In the genomic region with DNA sequence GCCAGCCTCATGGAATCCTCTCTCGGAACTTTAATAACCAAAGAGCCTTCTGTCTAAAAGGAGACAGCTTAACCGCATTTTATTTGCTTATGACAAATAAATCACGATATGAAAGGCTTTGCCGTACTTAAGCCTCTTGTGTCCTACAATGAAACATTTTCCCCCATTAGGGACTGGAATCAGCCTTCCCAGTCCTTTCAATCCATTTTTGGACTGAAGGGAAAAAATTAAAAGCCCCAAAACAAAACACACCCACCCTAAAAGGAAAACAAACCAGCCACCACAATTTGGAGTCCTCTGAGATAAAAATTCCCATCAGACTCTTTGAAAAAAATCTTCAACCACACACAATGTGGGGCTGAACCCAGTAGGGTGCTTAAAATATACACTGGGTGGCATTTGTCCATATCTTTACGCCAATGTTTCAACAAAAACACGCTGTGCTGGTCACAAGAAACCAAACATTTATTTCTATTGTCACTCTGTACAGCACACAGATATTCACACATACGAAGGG, we compare ENCODE assay signal across 13 cellular contexts. TPM values are rescaled to one million over a fixed set of nuclear protein-coding genes. Genes with fewer than 3 reads are reported as not detected.
DNase-seq lines count a peak whose midpoint lies in the region; ATAC-seq and TF ChIP-seq lines count a peak whose summit lies in the region.
"Had no signal": no experiment of that assay in that cellular context is flagged by ENCODE, and none has a peak within 500 bp of the region (broad histone marks: within the 10 kb centered on the region; RNA-seq: fewer than 3 reads in every experiment).

No MANE protein-coding gene starts in this region.

- peaks cover 28% of the 10 kb centered on the region for H3K4me1 ChIP-seq in HAP-1
- H3K4me1 ChIP-seq in muscle layer of duodenum (ENCODE audit: control insufficient read depth in 1 of 2, insufficient read depth in 2 of 2, low read length in 2 of 2) = peaks cover 5 to 37% of the 10 kb centered on the region in 2 donors
- peaks cover 0 to 41% (median 7%) of the 10 kb centered on the region in 9 donors for H3K4me1 ChIP-seq in heart right ventricle

- H3K36me3 ChIP-seq in HAP-1 (replicated peaks) = no peaks in the 10 kb centered on the region
- H3K36me3 ChIP-seq in muscle layer of duodenum (ENCODE audit: control insufficient read depth in 1 of 2, insufficient read depth in 2 of 2, low read length in 2 of 2) = no peaks in the 10 kb centered on the region
- H3K36me3 ChIP-seq in heart right ventricle = no peaks in the 10 kb centered on the region
- H3K36me3 ChIP-seq: right atrium auricular region had no signal

- TF ChIP-seq CTCF in heart right ventricle (IDR thresholded peaks at IDR 0.05) = no peak

- intact Hi-C loops in activated T-helper 1 cell treated with anti-CD3 and anti-CD28 coated beads, Interleukin-12 subunit alpha, Interleukin-12 subunit beta, Interleukin-2, Interleukin-4 antibody, amounts not matched to agents 30 ng/mL and 10 ng/mL and 1 ng/mL, durations not matched to agents 14 hours and 24 hours and 36 hours (cut with micrococcal nuclease) = no loop called here
- intact Hi-C loops in heart right ventricle (cut with DNase I) = loop anchor here in 2 of 10 donors (5.0 kb wide), 1 partner anchor 33 kb away; no protein-coding TSS in a partner anchor

- no peaks in the 10 kb centered on the region for H3K27me3 ChIP-seq in HAP-1 (ENCODE audit: low read depth)
- H3K27me3 ChIP-seq in muscle layer of duodenum (ENCODE audit: low read depth, low read length) = no peaks in the 10 kb centered on the region
- H3K27me3 ChIP-seq in heart right ventricle = peaks cover 59 to 100% (median 100%) of the 10 kb centered on the region in 7 donors

- no peak overlapping the region for H3K27ac Mint-ChIP-seq in activated T-helper 1 cell treated with anti-CD3 and anti-CD28 coated beads, Interleukin-12 subunit alpha, Interleukin-12 subunit beta, Interleukin-2, Interleukin-4 antibody, amounts not matched to agents 30 ng/mL and 10 ng/mL and 1 ng/mL, durations not matched to agents 14 hours and 24 hours and 36 hours

- DNase-seq in HAP-1 (ENCODE audit: low spot score in 2 of 2) = peak; percentile 55 to 97
- DNase-seq in activated T-helper 1 cell treated with anti-CD3 and anti-CD28 coated beads, Interleukin-12 subunit alpha, Interleukin-12 subunit beta, Interleukin-2, Interleukin-4 antibody, amounts not matched to agents 30 ng/mL and 10 ng/mL and 1 ng/mL, durations not matched to agents 14 hours and 24 hours and 36 hours (ENCODE audit: low spot score) = no peak
- no peak for DNase-seq in heart right ventricle
- DNase-seq in DMS 273 treated with DMSO at 0.1 percent for 48 hours (lab: John Stamatoyannopoulos, UW) = no peak
- DNase-seq: activated naive CD4-positive, alpha-beta T cell treated with anti-CD3 and anti-CD28 coated beads, Interleukin-2, amount 50 U/mL, for 16 hours; Caco-2; kidney glomerular epithelial cell; NCI-H1105 treated with DMSO at 0.1 percent for 48 hours; RPMI8226 had no signal

- ATAC-seq in heart right ventricle (no peak), HG02763 (IDR thresholded peaks at IDR 0.05; ENCODE audit: unreplicated experiment) (no peak)

- peak overlapping the region; percentile 25 for H3K4me3 Mint-ChIP-seq in activated T-helper 1 cell treated with anti-CD3 and anti-CD28 coated beads, Interleukin-12 subunit alpha, Interleukin-12 subunit beta, Interleukin-2, Interleukin-4 antibody, amounts not matched to agents 30 ng/mL and 10 ng/mL and 1 ng/mL, durations not matched to agents 14 hours and 24 hours and 36 hours

- WGBS in heart right ventricle, 2 donors = 42 to 50% methylated on average over 7 of the region's 7 CpGs

- peaks cover 47% of the 10 kb centered on the region for H3K4me1 Mint-ChIP-seq in activated T-helper 1 cell treated with anti-CD3 and anti-CD28 coated beads, Interleukin-12 subunit alpha, Interleukin-12 subunit beta, Interleukin-2, Interleukin-4 antibody, amounts not matched to agents 30 ng/mL and 10 ng/mL and 1 ng/mL, durations not matched to agents 14 hours and 24 hours and 36 hours (ENCODE audit: low read depth)

- H3K27ac ChIP-seq in muscle layer of duodenum (ENCODE audit: low read length) (peak overlapping the region; percentile 90), heart right ventricle (no peak overlapping the region)
- H3K27ac ChIP-seq: right atrium auricular region had no signal

- no peak overlapping the region for H3K4me3 ChIP-seq in HAP-1
- H3K4me3 ChIP-seq in muscle layer of duodenum (ENCODE audit: low read depth in 1 of 2, low read length in 2 of 2) = peak overlapping the region; percentile 55 to 62
- H3K4me3 ChIP-seq in heart right ventricle = no peak overlapping the region
- H3K4me3 ChIP-seq: right atrium auricular region had no signal

- H3K27me3 Mint-ChIP-seq in activated T-helper 1 cell treated with anti-CD3 and anti-CD28 coated beads, Interleukin-12 subunit alpha, Interleukin-12 subunit beta, Interleukin-2, Interleukin-4 antibody, amounts not matched to agents 30 ng/mL and 10 ng/mL and 1 ng/mL, durations not matched to agents 14 hours and 24 hours and 36 hours (ENCODE audit: insufficient read depth) = peaks cover 15% of the 10 kb centered on the region

- H3K36me3 Mint-ChIP-seq in activated T-helper 1 cell treated with anti-CD3 and anti-CD28 coated beads, Interleukin-12 subunit alpha, Interleukin-12 subunit beta, Interleukin-2, Interleukin-4 antibody, amounts not matched to agents 30 ng/mL and 10 ng/mL and 1 ng/mL, durations not matched to agents 14 hours and 24 hours and 36 hours (ENCODE audit: low read depth) = peaks cover 13% of the 10 kb centered on the region

- H3K9me3 ChIP-seq in HAP-1 = no peaks in the 10 kb centered on the region
- no peaks in the 10 kb centered on the region for H3K9me3 ChIP-seq in muscle layer of duodenum (ENCODE audit: control insufficient read depth in 1 of 2, low read length in 2 of 2)
- H3K9me3 ChIP-seq in heart right ventricle = no peaks in the 10 kb centered on the region
- H3K9me3 ChIP-seq: Caco-2, right atrium auricular region had no signal

- no peaks in the 10 kb centered on the region for H3K9me3 Mint-ChIP-seq in activated T-helper 1 cell treated with anti-CD3 and anti-CD28 coated beads, Interleukin-12 subunit alpha, Interleukin-12 subunit beta, Interleukin-2, Interleukin-4 antibody, amounts not matched to agents 30 ng/mL and 10 ng/mL and 1 ng/mL, durations not matched to agents 14 hours and 24 hours and 36 hours
- H3K9me3 Mint-ChIP-seq: activated CD4-positive, alpha-beta T cell treated with anti-CD3 and anti-CD28 coated beads, Interleukin-2, amount 10 ng/mL, durations not matched to agents 24 days and 14 days had no signal

- in situ Hi-C loops in HAP-1 (cut with MboI; ENCODE audit: low sequenced_read_pairs) = loop anchor here (5.0 kb wide), 1 partner anchor 33 kb away; no protein-coding TSS in a partner anchor

RNA-seq across cellular contexts. Expression of a gene that starts 3.0 kb away (rescaled TPM):
- total RNA-seq in activated T-helper 1 cell treated with anti-CD3 and anti-CD28 coated beads, Interleukin-12 subunit alpha, Interleukin-12 subunit beta, Interleukin-2, Interleukin-4 antibody, amounts not matched to agents 30 ng/mL and 10 ng/mL and 1 ng/mL, durations not matched to agents 14 hours and 24 hours and 36 hours = 3.8 and 4.2 TPM in 2 replicates
- 1 to 10 TPM in 1 of 10 donors, under 1 TPM in 8, not detected in 1; 0.14 to 1.6 (median 0.29) TPM for total RNA-seq in heart right ventricle
- 1 to 10 TPM in 1 of 2 donors, under 1 TPM in 1; 0.90 to 1.4 TPM for polyA plus RNA-seq in heart right ventricle

RNA-seq across cellular contexts. Expression of a gene that starts 14.9 kb away (rescaled TPM):
- 2.5 and 2.8 TPM in 2 replicates for total RNA-seq in activated T-helper 1 cell treated with anti-CD3 and anti-CD28 coated beads, Interleukin-12 subunit alpha, Interleukin-12 subunit beta, Interleukin-2, Interleukin-4 antibody, amounts not matched to agents 30 ng/mL and 10 ng/mL and 1 ng/mL, durations not matched to agents 14 hours and 24 hours and 36 hours
- total RNA-seq in heart right ventricle = 1 to 10 TPM in 5 of 10 donors, under 1 TPM in 5; 0.24 to 3.9 (median 0.97) TPM
- 1 to 10 TPM; 1.3 to 5.9 TPM for polyA plus RNA-seq in heart right ventricle

RNA-seq across cellular contexts. Expression of a gene that starts 18.5 kb away (rescaled TPM):
- total RNA-seq in activated T-helper 1 cell treated with anti-CD3 and anti-CD28 coated beads, Interleukin-12 subunit alpha, Interleukin-12 subunit beta, Interleukin-2, Interleukin-4 antibody, amounts not matched to agents 30 ng/mL and 10 ng/mL and 1 ng/mL, durations not matched to agents 14 hours and 24 hours and 36 hours = 0.10 TPM in 1 of 2 replicates, not detected in the other
- under 1 TPM in 1 of 10 donors, not detected in 9; 0.18 TPM for total RNA-seq in heart right ventricle
- polyA plus RNA-seq in heart right ventricle = under 1 TPM; 0.06 to 0.15 TPM
- total RNA-seq: activated CD4-positive, alpha-beta T cell treated with anti-CD3 and anti-CD28 coated beads, Interleukin-2, amount 10 ng/mL, durations not matched to agents 24 days and 14 days; Caco-2; right atrium auricular region had no signal

RNA-seq across cellular contexts. Expression of a gene that starts 29.7 kb away (rescaled TPM):
- total RNA-seq in activated T-helper 1 cell treated with anti-CD3 and anti-CD28 coated beads, Interleukin-12 subunit alpha, Interleukin-12 subunit beta, Interleukin-2, Interleukin-4 antibody, amounts not matched to agents 30 ng/mL and 10 ng/mL and 1 ng/mL, durations not matched to agents 14 hours and 24 hours and 36 hours = 0.71 and 0.99 TPM in 2 replicates
- 1 to 10 TPM in 1 of 10 donors, under 1 TPM in 7, not detected in 2; 0.14 to 1.2 (median 0.33) TPM for total RNA-seq in heart right ventricle
- under 1 TPM; 0.88 to 0.96 TPM for polyA plus RNA-seq in heart right ventricle

RNA-seq across cellular contexts. Expression of a gene that starts 30.2 kb away (rescaled TPM):
- 32.5 and 32.8 TPM in 2 replicates for total RNA-seq in activated T-helper 1 cell treated with anti-CD3 and anti-CD28 coated beads, Interleukin-12 subunit alpha, Interleukin-12 subunit beta, Interleukin-2, Interleukin-4 antibody, amounts not matched to agents 30 ng/mL and 10 ng/mL and 1 ng/mL, durations not matched to agents 14 hours and 24 hours and 36 hours
- 1 to 10 TPM in 8 of 10 donors, under 1 TPM in 2; 0.47 to 7.9 (median 2.0) TPM for total RNA-seq in heart right ventricle
- 1 to 10 TPM; 4.5 to 7.8 TPM for polyA plus RNA-seq in heart right ventricle

Comparison
In these comparisons a context has a peak if more than half of its experiments do, and no peak if none do; other contexts are left out.
1. DNase-seq: peak in HAP-1 (2 of 2); none in activated T-helper 1 cell treated with anti-CD3 and anti-CD28 coated beads, Interleukin-12 subunit alpha, Interleukin-12 subunit beta, Interleukin-2, Interleukin-4 antibody, amounts not matched to agents 30 ng/mL and 10 ng/mL and 1 ng/mL, durations not matched to agents 14 hours and 24 hours and 36 hours (single experiment), heart right ventricle (0 of 2) and DMS 273 treated with DMSO at 0.1 percent for 48 hours (single experiment).
2. H3K4me3 ChIP-seq: peak in muscle layer of duodenum (2 of 2); none in HAP-1 (single experiment) and heart right ventricle (0 of 10).